ENCODE assay signal across 8 cellular contexts in the genomic region with DNA sequence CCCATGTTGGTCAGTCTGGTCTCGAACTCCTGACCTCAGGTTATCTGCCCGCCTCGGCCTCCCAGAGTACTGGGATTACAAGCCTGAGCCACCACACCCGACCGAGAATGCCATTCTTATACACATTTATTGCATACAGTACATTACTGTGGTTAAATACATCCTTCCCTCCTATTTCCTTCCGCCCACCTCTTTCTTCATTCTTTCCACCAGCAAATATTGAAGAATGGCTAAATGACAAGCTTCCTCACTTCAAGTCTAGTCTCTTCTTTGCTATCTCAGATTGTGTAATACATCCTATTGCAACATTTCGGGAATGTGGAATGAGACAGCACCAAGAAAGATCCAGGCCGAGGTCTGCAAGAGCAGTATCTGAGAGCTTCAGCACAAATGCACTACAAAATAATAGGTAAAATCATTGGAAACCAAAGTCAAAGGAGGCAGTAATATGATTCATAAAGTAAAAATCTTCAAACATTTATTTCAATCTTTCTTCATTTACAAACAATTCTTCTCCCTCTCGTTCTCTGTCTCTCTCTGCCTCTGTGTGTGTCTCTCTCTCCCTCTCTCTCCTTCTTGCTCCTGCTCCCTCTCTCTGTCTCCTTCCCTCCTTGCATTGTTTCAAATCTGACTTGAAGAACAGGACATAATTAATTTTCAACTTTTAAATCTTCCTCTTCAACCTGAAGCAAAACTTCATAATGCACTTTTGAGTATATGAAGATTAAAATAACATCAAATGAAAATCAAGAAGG.
DNase-seq lines count a peak whose midpoint lies in the region; ATAC-seq and TF ChIP-seq lines count a peak whose summit lies in the region.

No MANE protein-coding gene starts in this region.

- ATAC-seq in GM18502 (IDR thresholded peaks at IDR 0.05; ENCODE audit: poor library complexity, unreplicated experiment) (no peak), HG03159 (IDR thresholded peaks at IDR 0.05; ENCODE audit: unreplicated experiment) (no peak)

- H3K4me3 Mint-ChIP-seq in osteocyte (ENCODE audit: unreplicated experiment), result no peak overlapping the region

- no peaks in the 10 kb centered on the region for H3K36me3 Mint-ChIP-seq in osteocyte (ENCODE audit: unreplicated experiment)

- DNase-seq in Daoy (ENCODE audit: low read depth) (peak; percentile 56), NOMO-1 treated with dmso at 0.1 percent for 144 hours (lab: John Stamatoyannopoulos, UW; ENCODE audit: unreplicated experiment) (peak; percentile 48), epithelial cell of prostate (ENCODE audit: low read depth, low spot score) (peak; percentile 78), osteocyte (ENCODE audit: extremely low spot score, unreplicated experiment) (no peak), RPMI8226 (no peak), activated T-cell treated with anti-CD3 and anti-CD28 coated beads for 4 hours (no peak)

- H3K27ac Mint-ChIP-seq in osteocyte (ENCODE audit: unreplicated experiment), result peak overlapping the region; percentile 83

- TF ChIP-seq CTCF in osteocyte (IDR thresholded peaks at IDR 0.05), result no peak

- H3K4me1 Mint-ChIP-seq in osteocyte (ENCODE audit: unreplicated experiment), result peaks cover 55% of the 10 kb centered on the region

- peak overlapping the region; percentile 94 for H3K27ac ChIP-seq in epithelial cell of prostate

- H3K27me3 Mint-ChIP-seq in osteocyte (ENCODE audit: unreplicated experiment), result no peaks in the 10 kb centered on the region

- H3K9me3 Mint-ChIP-seq in osteocyte (ENCODE audit: unreplicated experiment), result no peaks in the 10 kb centered on the region

Comparison
In these comparisons a context has a peak if more than half of its experiments do, and no peak if none do; other contexts are left out.
1. DNase-seq: peak in Daoy (single experiment), NOMO-1 treated with dmso at 0.1 percent for 144 hours (single experiment) and epithelial cell of prostate (single experiment); none in osteocyte (single experiment), RPMI8226 (single experiment) and activated T-cell treated with anti-CD3 and anti-CD28 coated beads for 4 hours (single experiment).